Comparison of ENCODE assay signal across 16 cellular contexts in the genomic region with DNA sequence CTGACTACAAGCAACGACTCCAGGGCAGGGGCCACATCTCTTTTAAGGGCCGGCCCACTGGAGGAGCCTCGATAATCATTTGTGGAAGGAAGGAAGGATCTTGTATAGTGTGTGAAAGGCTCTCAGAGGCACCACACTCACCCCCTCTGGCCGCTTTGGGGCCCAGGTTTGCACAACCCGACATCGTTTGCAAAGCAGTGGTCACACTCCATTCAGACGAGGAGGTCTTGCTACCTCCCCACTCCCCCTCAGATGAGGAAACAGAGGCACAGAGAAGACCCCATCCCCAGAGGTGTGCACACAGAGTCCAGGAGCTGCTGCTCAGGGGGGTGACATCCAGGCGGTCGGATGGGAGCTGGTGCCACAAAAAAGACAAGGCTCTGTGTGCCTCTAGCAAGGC.
"Had no signal": no experiment of that assay in that cellular context is flagged by ENCODE, and none has a peak within 500 bp of the region (broad histone marks: within the 10 kb centered on the region; RNA-seq: fewer than 3 reads in every experiment).

No MANE protein-coding gene starts in this region.

- H3K4me1 ChIP-seq: transverse colon had no signal

- H3K36me3 ChIP-seq: transverse colon had no signal

- H3K4me3 ChIP-seq: lung, transverse colon had no signal

- H3K36me3 Mint-ChIP-seq: activated naive CD4-positive, alpha-beta T cell treated with anti-CD3 and anti-CD28 coated beads, Interleukin-2, amount 50 U/mL, for 72 hours had no signal

- H3K9me3 Mint-ChIP-seq: activated naive CD4-positive, alpha-beta T cell treated with anti-CD3 and anti-CD28 coated beads, Interleukin-2, amount 50 U/mL, for 72 hours; activated T-cell treated with anti-CD3 and anti-CD28 coated beads, Interleukin-2, amount 50 U/mL, for 72 hours; stimulated activated naive B cell treated with anti-CD40 and anti-IgM and Interleukin-4, amounts not matched to agents 10 μg/mL and 1 μg/mL and 100 μg/mL, for 72 hours had no signal

- H3K27me3 ChIP-seq: transverse colon had no signal

- H3K27me3 Mint-ChIP-seq: stimulated activated naive B cell treated with anti-CD40 and anti-IgM and Interleukin-4, amounts not matched to agents 10 μg/mL and 1 μg/mL and 100 μg/mL, for 72 hours had no signal

- H3K27ac ChIP-seq: transverse colon had no signal

- DNase-seq: activated CD8-positive, alpha-beta memory T cell treated with anti-CD3 and anti-CD28 coated beads, Interleukin-2, amount 50 U/mL, for 48 hours; activated gamma-delta T cell; activated T-cell treated with anti-CD3 and anti-CD28 coated beads, Interleukin-2, amount 50 U/mL, for 72 hours; cortex of kidney; effector CD8-positive, alpha-beta T cell; foreskin fibroblast; kidney glomerular epithelial cell; midbrain; stimulated activated CD4-positive, alpha-beta T cell treated with anti-CD3 and anti-CD28 coated beads, Interleukin-12 subunit alpha, Interleukin-12 subunit beta, amount 100 ng/mL, for 4 hours; stimulated activated CD4-positive, alpha-beta T cell treated with anti-CD3 and anti-CD28 coated beads, Interleukin-2, amount 100 ng/mL, for 24 hours; stimulated activated naive B cell treated with anti-CD40 and anti-IgM and Interleukin-4, amounts not matched to agents 10 μg/mL and 1 μg/mL and 100 μg/mL, for 72 hours; T-helper 1 cell; T1000; transverse colon had no signal

- H3K27ac Mint-ChIP-seq: activated naive CD4-positive, alpha-beta T cell treated with anti-CD3 and anti-CD28 coated beads, Interleukin-2, amount 50 U/mL, for 72 hours; activated T-cell treated with anti-CD3 and anti-CD28 coated beads, Interleukin-2, amount 50 U/mL, for 72 hours; stimulated activated naive B cell treated with anti-CD40 and anti-IgM and Interleukin-4, amounts not matched to agents 10 μg/mL and 1 μg/mL and 100 μg/mL, for 72 hours had no signal

- ATAC-seq: activated naive CD4-positive, alpha-beta T cell treated with anti-CD3 and anti-CD28 coated beads, Interleukin-2, amount 50 U/mL, for 72 hours; activated T-cell treated with anti-CD3 and anti-CD28 coated beads, Interleukin-2, amount 50 U/mL, for 72 hours; stimulated activated naive B cell treated with anti-CD40 and anti-IgM and Interleukin-4, amounts not matched to agents 10 μg/mL and 1 μg/mL and 100 μg/mL, for 72 hours had no signal

- H3K4me3 Mint-ChIP-seq: activated T-cell treated with anti-CD3 and anti-CD28 coated beads, Interleukin-2, amount 50 U/mL, for 72 hours; stimulated activated naive B cell treated with anti-CD40 and anti-IgM and Interleukin-4, amounts not matched to agents 10 μg/mL and 1 μg/mL and 100 μg/mL, for 72 hours had no signal

- H3K9me3 ChIP-seq: transverse colon had no signal
